Comparison of ENCODE assay signal across 18 cellular contexts in the genomic region with DNA sequence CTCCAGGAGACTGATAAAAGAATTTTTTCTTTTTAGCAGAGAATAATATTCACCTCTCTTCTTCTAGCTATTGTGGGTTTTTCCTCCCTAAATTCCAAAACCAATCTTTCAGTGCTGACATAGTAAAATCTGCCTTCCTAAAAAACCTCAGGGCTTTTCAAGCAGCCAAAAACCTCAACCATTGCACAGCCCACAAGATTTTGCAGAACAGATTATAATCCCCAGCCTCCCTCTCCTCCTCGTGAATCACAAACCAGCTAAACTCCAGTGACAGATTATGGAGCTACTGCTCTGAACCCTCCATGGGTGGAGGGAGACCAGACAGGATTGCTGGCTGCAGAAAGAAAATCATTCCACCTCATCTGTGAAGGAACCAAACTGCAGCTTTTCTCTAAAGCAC.
DNase-seq lines count a peak whose midpoint lies in the region; ATAC-seq and TF ChIP-seq lines count a peak whose summit lies in the region.
"Had no signal": no experiment of that assay in that cellular context is flagged by ENCODE, and none has a peak within 500 bp of the region (broad histone marks: within the 10 kb centered on the region; RNA-seq: fewer than 3 reads in every experiment).

No MANE protein-coding gene starts in this region.

- in situ Hi-C loops in brain microvascular endothelial cell (cut with HindIII; ENCODE audit: low pct_ligation_motif_present, low sequenced_read_pairs) = no loop called here

- peaks cover 3% of the 10 kb centered on the region for H3K27me3 Mint-ChIP-seq in brain

- H3K4me1 Mint-ChIP-seq in brain = peaks cover 20% of the 10 kb centered on the region

- TF ChIP-seq CTCF in AG10803 (conservative IDR thresholded peaks at IDR 0.05; ENCODE audit: low read length) (no peak), brain (conservative IDR thresholded peaks at IDR 0.05) (no peak), osteoblast (IDR thresholded peaks at IDR 0.05; ENCODE audit: extremely low read depth, low read depth, low read length) (no peak), brain microvascular endothelial cell (IDR thresholded peaks at IDR 0.05; ENCODE audit: low read depth, low read length, missing control alignments) (no peak)

- peak overlapping the region in 3 of 5 experiments; percentile 39 to 72 (median 52) for H3K27ac Mint-ChIP-seq in brain

- DNase-seq in AG10803 (ENCODE audit: low read depth) (peak; percentile 10), M059J (ENCODE audit: low read depth) (peak; percentile 61), osteoblast (ENCODE audit: insufficient read length, low spot score, missing footprints) (peak; percentile 44), brain microvascular endothelial cell (no peak), NCI-H1417 treated with DMSO at 0.1 percent for 48 hours (lab: John Stamatoyannopoulos, UW) (no peak), kidney tubule cell (ENCODE audit: low spot score) (no peak)
- DNase-seq: CD4-positive, CD25-positive, alpha-beta regulatory T cell; DMS79; HCEC 1CT; KBM-7; MG63; NCI-H1105 treated with DMSO at 0.1 percent for 48 hours; NCI-H187 treated with DMSO at 0.1 percent for 48 hours; NCI-H446 treated with DMSO at 0.1 percent for 48 hours; NCI-H748 treated with DMSO at 0.1 percent for 48 hours; SIG-M5 had no signal

- H4K20me1 ChIP-seq in osteoblast (ENCODE audit: insufficient read depth, low read length) = peaks cover 15% of the 10 kb centered on the region

- no peaks in the 10 kb centered on the region for H3K27me3 ChIP-seq in osteoblast (ENCODE audit: insufficient read depth, low read length)
- no peaks in the 10 kb centered on the region for H3K27me3 ChIP-seq in brain microvascular endothelial cell (replicated peaks)
- H3K27me3 ChIP-seq: MG63 had no signal

- no peak overlapping the region for H3K4me2 ChIP-seq in osteoblast (ENCODE audit: insufficient read depth, low read length)

- H3K4me1 ChIP-seq in osteoblast (ENCODE audit: insufficient read depth, low read length) = peaks cover 20% of the 10 kb centered on the region

- H3K9me3 ChIP-seq in osteoblast (ENCODE audit: low read depth, low read length) = no peaks in the 10 kb centered on the region
- H3K9me3 ChIP-seq: MG63 had no signal

- peaks cover 6 to 52% (median 18%) of the 10 kb centered on the region in 5 experiments for H3K9me3 Mint-ChIP-seq in brain

- no peak for ATAC-seq in GM21528 (IDR thresholded peaks at IDR 0.05; ENCODE audit: low FRiP score, unreplicated experiment)

- no peak overlapping the region for H3K27ac ChIP-seq in osteoblast (ENCODE audit: low read depth, low read length)
- H3K27ac ChIP-seq in brain microvascular endothelial cell = no peak overlapping the region

- no peaks in the 10 kb centered on the region for H3K36me3 ChIP-seq in osteoblast (ENCODE audit: insufficient read depth, low read length)
- no peaks in the 10 kb centered on the region for H3K36me3 ChIP-seq in brain microvascular endothelial cell (replicated peaks)
- H3K36me3 ChIP-seq: MG63 had no signal

- peaks cover 17% of the 10 kb centered on the region for H3K36me3 Mint-ChIP-seq in brain
- H3K36me3 Mint-ChIP-seq: CD4-positive, CD25-positive, alpha-beta regulatory T cell had no signal

- H3K4me3 Mint-ChIP-seq in brain = no peak overlapping the region
- H3K4me3 Mint-ChIP-seq: CD4-positive, CD25-positive, alpha-beta regulatory T cell had no signal

- H2AFZ ChIP-seq in osteoblast (ENCODE audit: low read length) = no peak overlapping the region

- H3K4me3 ChIP-seq in AG10803 (ENCODE audit: low read length) (no peak overlapping the region), osteoblast (ENCODE audit: insufficient read depth, low read length) (no peak overlapping the region), brain microvascular endothelial cell (ENCODE audit: low read depth, low read length) (no peak overlapping the region)
- H3K4me3 ChIP-seq: MG63 had no signal

- peaks cover 10% of the 10 kb centered on the region for H3K79me2 ChIP-seq in osteoblast (ENCODE audit: insufficient read depth, low read length)

Comparison
In these comparisons a context has a peak if more than half of its experiments do, and no peak if none do; other contexts are left out.
1. DNase-seq: peak in AG10803 (single experiment), M059J (single experiment) and osteoblast (single experiment); none in brain microvascular endothelial cell (single experiment), NCI-H1417 treated with DMSO at 0.1 percent for 48 hours (single experiment) and kidney tubule cell (single experiment).